In the genomic region with DNA sequence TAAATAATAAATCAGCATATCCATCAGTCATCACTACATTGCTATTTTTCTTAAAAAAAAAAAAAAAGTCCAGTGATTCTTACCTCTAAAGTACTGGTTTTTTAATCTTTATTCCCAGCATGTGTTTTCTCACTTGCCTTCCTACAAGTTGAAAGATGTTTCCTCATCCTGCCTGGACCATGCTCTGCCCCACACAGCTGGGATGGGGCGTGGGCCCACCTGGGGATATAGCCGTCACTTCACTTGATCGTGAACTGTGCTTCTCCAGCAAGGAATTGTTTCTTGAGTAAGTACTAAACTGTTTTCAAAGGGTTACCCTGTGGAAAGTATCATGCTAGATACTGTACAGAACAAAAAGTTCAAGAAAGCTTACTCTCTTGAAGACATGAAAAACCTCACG, we compare ENCODE assay signal across 19 cellular contexts.
"Had no signal": no experiment of that assay in that cellular context is flagged by ENCODE, and none has a peak within 500 bp of the region (broad histone marks: within the 10 kb centered on the region; RNA-seq: fewer than 3 reads in every experiment).

No MANE protein-coding gene starts in this region.

- H3K79me2 ChIP-seq: hepatocyte had no signal

- H3K36me3 ChIP-seq: esophagus muscularis mucosa, gastroesophageal sphincter, heart left ventricle, left lung, lower lobe of right lung had no signal

- H3K27me3 Mint-ChIP-seq: naive B cell; naive thymus-derived CD8-positive, alpha-beta T cell had no signal

- H3K4me3 Mint-ChIP-seq: naive B cell; naive thymus-derived CD8-positive, alpha-beta T cell had no signal

- H3K4me1 Mint-ChIP-seq: naive B cell; naive thymus-derived CD8-positive, alpha-beta T cell had no signal

- H3K4me1 ChIP-seq: foreskin keratinocyte, gastroesophageal sphincter, heart left ventricle, left lung, lower lobe of right lung had no signal

- H2AFZ ChIP-seq: hepatocyte had no signal

- H3K4me3 ChIP-seq: coronary artery, dorsolateral prefrontal cortex, esophagus muscularis mucosa, gastroesophageal sphincter, heart left ventricle, hepatocyte, left lung, lower lobe of right lung, mucosa of descending colon had no signal

- H3K4me2 ChIP-seq: hepatocyte had no signal

- DNase-seq: dermis blood vessel endothelial cell; dorsolateral prefrontal cortex; effector CD4-positive, alpha-beta T cell; effector memory CD4-positive, alpha-beta T cell; foreskin keratinocyte; hypothalamus; left cardiac atrium; left ventricle myocardium superior; lower lobe of right lung; mesenchymal stem cell; mucosa of descending colon; naive B cell; naive thymus-derived CD8-positive, alpha-beta T cell had no signal

- H3K9me3 ChIP-seq: lower lobe of right lung had no signal

- H3K27ac ChIP-seq: coronary artery, dorsolateral prefrontal cortex, esophagus muscularis mucosa, foreskin keratinocyte, gastroesophageal sphincter, heart left ventricle, left lung, lower lobe of right lung had no signal

- H3K27ac Mint-ChIP-seq: naive B cell; naive thymus-derived CD8-positive, alpha-beta T cell had no signal

- H3K36me3 Mint-ChIP-seq: naive B cell; naive thymus-derived CD8-positive, alpha-beta T cell had no signal

- H3K27me3 ChIP-seq: dorsolateral prefrontal cortex, esophagus muscularis mucosa, foreskin keratinocyte, gastroesophageal sphincter, heart left ventricle, hepatocyte, left lung had no signal

- ATAC-seq: foreskin keratinocyte; gastroesophageal sphincter; left lung; left ventricle myocardium superior; lower lobe of right lung; mucosa of descending colon; naive thymus-derived CD8-positive, alpha-beta T cell had no signal
